ENCODE assay signal across 34 cellular contexts in the genomic region with DNA sequence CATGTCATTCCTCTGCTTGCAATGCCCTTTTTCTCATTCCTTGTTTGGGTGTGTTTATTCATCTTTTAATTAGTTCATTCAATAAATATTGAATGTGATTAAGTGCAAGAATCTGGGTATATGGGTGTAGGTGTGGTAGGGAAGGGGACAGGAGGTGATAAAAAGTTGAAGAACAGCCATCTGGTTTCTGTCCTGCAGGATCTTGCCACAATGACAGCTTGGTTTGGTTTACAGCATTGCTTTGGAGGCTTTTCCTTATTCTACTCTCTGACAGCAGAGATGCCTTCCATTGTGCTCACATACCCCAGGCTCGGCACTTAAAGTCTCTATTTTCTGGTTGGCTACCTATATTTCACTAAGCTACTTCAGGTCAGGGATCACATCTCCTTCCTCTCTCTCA. TPM values are rescaled to one million over a fixed set of nuclear protein-coding genes. Genes with fewer than 3 reads are reported as not detected.
"Had no signal": no experiment of that assay in that cellular context is flagged by ENCODE, and none has a peak within 500 bp of the region (broad histone marks: within the 10 kb centered on the region; RNA-seq: fewer than 3 reads in every experiment).

No MANE protein-coding gene starts in this region.

- DNase-seq: activated B cell treated with CpG ODN at 0.5 μM for 24 hours; activated CD4-positive, alpha-beta T cell treated with anti-CD3 and anti-CD28 coated beads for 48 hours; activated CD4-positive, alpha-beta T cell treated with anti-CD3 and anti-CD28 coated beads, Interleukin-2, amount 50 U/mL, for 1 hour; activated CD4-positive, alpha-beta T cell treated with anti-CD3 and anti-CD28 coated beads, Interleukin-2, amount 50 U/mL, for 48 hours; activated CD8-positive, alpha-beta memory T cell treated with anti-CD3 and anti-CD28 coated beads, Interleukin-2, amount 10 ng/mL, durations not matched to agents 7 days and 5 days; activated CD8-positive, alpha-beta memory T cell treated with anti-CD3 and anti-CD28 coated beads, Interleukin-2, amount 50 U/mL, for 4 hours; activated CD8-positive, alpha-beta T cell treated with anti-CD3 and anti-CD28 coated beads, Interleukin-2, amount 10 ng/mL, durations not matched to agents 7 days and 5 days; activated effector memory CD4-positive, alpha-beta T cell treated with anti-CD3 and anti-CD28 coated beads, Interleukin-2, amount 50 U/mL, for 16 hours; activated naive CD4-positive, alpha-beta T cell treated with anti-CD3 and anti-CD28 coated beads for 36 hours; activated naive CD8-positive, alpha-beta T cell treated with anti-CD3 and anti-CD28 coated beads for 36 hours; activated naive CD8-positive, alpha-beta T cell treated with anti-CD3 and anti-CD28 coated beads, Interleukin-2, amount 50 U/mL, for 24 hours; activated T-cell treated with anti-CD3 and anti-CD28 coated beads, Interleukin-2, amount 50 U/mL, for 1 hour; activated T-cell treated with anti-CD3 and anti-CD28 coated beads, Interleukin-2, amount 50 U/mL, for 48 hours; adrenal gland; amygdala; aorta; body of pancreas; dorsolateral prefrontal cortex; effector memory CD8-positive, alpha-beta T cell; erythroblast; foreskin melanocyte; T-helper 1 cell; T-helper 17 cell; T1000; WERI-Rb-1 had no signal

- H3K4me3 ChIP-seq: adrenal gland, body of pancreas, coronary artery, dorsolateral prefrontal cortex, esophagus muscularis mucosa, gastroesophageal sphincter had no signal

- ATAC-seq: activated CD4-positive, CD25-positive, alpha-beta regulatory T cell treated with anti-CD3 and anti-CD28 coated beads, Interleukin-2, amount 50 U/mL, for 24 hours; activated CD8-positive, alpha-beta memory T cell treated with anti-CD3 and anti-CD28 coated beads, Interleukin-2, amount 10 ng/mL, durations not matched to agents 7 days and 5 days; activated CD8-positive, alpha-beta T cell treated with anti-CD3 and anti-CD28 coated beads, Interleukin-2, amount 10 ng/mL, durations not matched to agents 7 days and 5 days; activated naive CD8-positive, alpha-beta T cell treated with anti-CD3 and anti-CD28 coated beads, Interleukin-2, amount 50 U/mL, for 24 hours; body of pancreas; effector memory CD8-positive, alpha-beta T cell; gastroesophageal sphincter; T-helper 17 cell had no signal

- H3K9me3 ChIP-seq: adrenal gland, body of pancreas, esophagus muscularis mucosa, gastroesophageal sphincter had no signal

- H3K27ac ChIP-seq: adrenal gland, body of pancreas, coronary artery, dorsolateral prefrontal cortex, esophagus muscularis mucosa, gastroesophageal sphincter, WERI-Rb-1 had no signal

- H3K4me1 ChIP-seq: adrenal gland, esophagus muscularis mucosa, gastroesophageal sphincter had no signal

- H3K27me3 ChIP-seq: adrenal gland, body of pancreas, dorsolateral prefrontal cortex, esophagus muscularis mucosa, gastroesophageal sphincter had no signal

- H3K36me3 ChIP-seq: adrenal gland, esophagus muscularis mucosa, gastroesophageal sphincter, WERI-Rb-1 had no signal

RNA-seq across cellular contexts. Expression of gene REG4, which starts 3.0 kb away (rescaled TPM):
- total RNA-seq: activated B cell treated with CpG ODN at 0.5 μM for 24 hours; activated T-helper 2 cell treated with anti-CD3 and anti-CD28 coated beads, Interferon-gamma antibody, Interleukin-2, Interleukin-4, amounts not matched to agents 10 μg/mL and 5 μg/mL and 100 μg/mL, durations not matched to agents 14 hours and 24 hours and 36 hours; adrenal gland; aorta; cerebellum; dorsolateral prefrontal cortex; esophagus muscularis mucosa; gastroesophageal sphincter; glomerular endothelial cell had no signal
- polyA plus RNA-seq: adrenal gland had no signal

RNA-seq across cellular contexts. Expression of gene HMGCS2, which starts 45.6 kb away (rescaled TPM):
- total RNA-seq: activated B cell treated with CpG ODN at 0.5 μM for 24 hours; activated CD8-positive, alpha-beta memory T cell treated with anti-CD3 and anti-CD28 coated beads for 36 hours; activated CD8-positive, alpha-beta memory T cell treated with anti-CD3 and anti-CD28 coated beads, Interleukin-2, amount 10 ng/mL, durations not matched to agents 7 days and 5 days; activated CD8-positive, alpha-beta T cell treated with anti-CD3 and anti-CD28 coated beads, Interleukin-2, amount 10 ng/mL, durations not matched to agents 7 days and 5 days; activated naive CD4-positive, alpha-beta T cell treated with anti-CD3 and anti-CD28 coated beads for 36 hours; activated naive CD8-positive, alpha-beta T cell treated with anti-CD3 and anti-CD28 coated beads for 36 hours; activated T-helper 1 cell treated with anti-CD3 and anti-CD28 coated beads, Interleukin-12 subunit alpha, Interleukin-12 subunit beta, Interleukin-2, Interleukin-4 antibody, amounts not matched to agents 30 ng/mL and 10 ng/mL and 1 ng/mL, durations not matched to agents 14 hours and 24 hours and 36 hours; activated T-helper 2 cell treated with anti-CD3 and anti-CD28 coated beads, Interferon-gamma antibody, Interleukin-2, Interleukin-4, amounts not matched to agents 10 μg/mL and 5 μg/mL and 100 μg/mL, durations not matched to agents 14 hours and 24 hours and 36 hours; aorta; glomerular endothelial cell; T-helper 17 cell had no signal
